Comparison of ENCODE assay signal across 1 cellular context in genomic region chr1:21439721-21440629, GRCh38.
TF ChIP-seq lines count a peak whose summit lies in the region.

NBPF3 (plus strand) TSS chr1:21440137; CDS start chr1:21445087, 4,950 bp downstream.

TF ChIP-seq in WTC11, 78 proteins besides CTCF, POLR2A, EP300 and RAD21 (continued from another document):
- no peak for TF ChIP-seq FOXJ3 (CRISPR knock-in tag; IDR thresholded peaks at IDR 0.05; ENCODE audit: borderline replicate concordance)
